ENCODE assay signal across 8 cellular contexts in genomic region chr14:94129111-94129757, GRCh38. TPM values are rescaled to one million over a fixed set of nuclear protein-coding genes. Genes with fewer than 3 reads are reported as not detected.
DNase-seq lines count a peak whose midpoint lies in the region; ATAC-seq, FAIRE-seq and TF ChIP-seq lines count a peak whose summit lies in the region.

A gene with protein sequence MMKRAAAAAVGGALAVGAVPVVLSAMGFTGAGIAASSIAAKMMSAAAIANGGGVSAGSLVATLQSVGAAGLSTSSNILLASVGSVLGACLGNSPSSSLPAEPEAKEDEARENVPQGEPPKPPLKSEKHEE (minus strand): TSS chr14:94129604. CDS start chr14:94129564, 40 bp downstream.

- DNase-seq in A172 (ENCODE audit: low spot score) (peak; percentile 74), NCI-H2227 treated with DMSO at 0.1 percent for 48 hours (lab: John Stamatoyannopoulos, UW) (peak; percentile 74), kidney (peak; percentile 88)
- peak in 1 of 2 donors; percentile 30 for DNase-seq in central memory CD8-positive, alpha-beta T cell (ENCODE audit: low spot score in 2 of 2)
- DNase-seq in stimulated activated CD4-positive, alpha-beta T cell treated with anti-CD3 and anti-CD28 coated beads, Interleukin-15, amount 100 ng/mL, for 1 hour (ENCODE audit: low read depth in 1 of 2, low spot score in 1 of 2) = peak; percentile 25 to 44

- peak within 1 kb of the TSS; percentile 72 to 77 for H3K4me3 ChIP-seq in kidney (ENCODE audit: low read length in 2 of 2)

- ATAC-seq in GM18517 (IDR thresholded peaks at IDR 0.05; ENCODE audit: unreplicated experiment) (peak; percentile 80), HG03039 (IDR thresholded peaks at IDR 0.05; ENCODE audit: unreplicated experiment) (peak; percentile 90)
- ATAC-seq in activated CD4-positive, CD25-positive, alpha-beta regulatory T cell treated with anti-CD3 and anti-CD28 coated beads, Interleukin-2, amount 50 U/mL, for 24 hours = peak; percentile 95 to 97
- ATAC-seq in central memory CD8-positive, alpha-beta T cell (replicated peaks; ENCODE audit: extremely low read depth, poor library complexity, severe bottlenecking) = peak; percentile 90

- peak within 1 kb of the TSS; percentile 43 to 82 for H3K27ac ChIP-seq in kidney (ENCODE audit: low read depth in 2 of 2, low read length in 2 of 2)

- H3K27me3 Mint-ChIP-seq in central memory CD8-positive, alpha-beta T cell = no peaks in the 10 kb centered on the region

- peak within 1 kb of the TSS; percentile 67 to 78 for H3K9ac ChIP-seq in kidney (ENCODE audit: low read length in 2 of 2)

- H3K4me1 Mint-ChIP-seq in central memory CD8-positive, alpha-beta T cell = peaks cover 21% of the 10 kb centered on the region

- no peaks in the 10 kb centered on the region for H3K36me3 ChIP-seq in kidney (ENCODE audit: control insufficient read depth in 1 of 2, insufficient read depth in 2 of 2, low read length in 2 of 2)

- H3K4me3 Mint-ChIP-seq in central memory CD8-positive, alpha-beta T cell = peak within 1 kb of the TSS; percentile 89

- FAIRE-seq in kidney (lab: Jason Lieb, UNC) = no peak

- H3K27ac Mint-ChIP-seq in central memory CD8-positive, alpha-beta T cell (ENCODE audit: low read depth) = peak within 1 kb of the TSS; percentile 89

- H3K4me1 ChIP-seq in kidney (ENCODE audit: control insufficient read depth in 1 of 2, insufficient read depth in 1 of 2, low read depth in 1 of 2, low read length in 2 of 2) = peaks cover 0 to 8% of the 10 kb centered on the region in 2 donors

- intact Hi-C loops in kidney (cut with DNase I) = no loop called here

- H3K36me3 Mint-ChIP-seq in central memory CD8-positive, alpha-beta T cell (ENCODE audit: insufficient read depth) = peaks cover 4% of the 10 kb centered on the region

- no peaks in the 10 kb centered on the region for H3K9me3 ChIP-seq in kidney (ENCODE audit: control insufficient read depth in 1 of 2, low read length in 2 of 2)

- no peaks in the 10 kb centered on the region for H3K9me3 Mint-ChIP-seq in central memory CD8-positive, alpha-beta T cell

- no peak for TF ChIP-seq CTCF in kidney (IDR thresholded peaks at IDR 0.05; ENCODE audit: borderline replicate concordance, extremely low read depth, insufficient read depth)

RNA-seq across cellular contexts. Expression of the gene that starts here (rescaled TPM):
- 86.1 and 89.0 TPM in 2 replicates for total RNA-seq in A172 (2014; rRNA removed; shearing (Covaris generic))
- total RNA-seq in kidney = 28.2 TPM
- 223 TPM for polyA plus RNA-seq in kidney (ENCODE audit: insufficient read depth, low read depth, low replicate concordance)
